ENCODE assay signal across 8 cellular contexts in the genomic region with DNA sequence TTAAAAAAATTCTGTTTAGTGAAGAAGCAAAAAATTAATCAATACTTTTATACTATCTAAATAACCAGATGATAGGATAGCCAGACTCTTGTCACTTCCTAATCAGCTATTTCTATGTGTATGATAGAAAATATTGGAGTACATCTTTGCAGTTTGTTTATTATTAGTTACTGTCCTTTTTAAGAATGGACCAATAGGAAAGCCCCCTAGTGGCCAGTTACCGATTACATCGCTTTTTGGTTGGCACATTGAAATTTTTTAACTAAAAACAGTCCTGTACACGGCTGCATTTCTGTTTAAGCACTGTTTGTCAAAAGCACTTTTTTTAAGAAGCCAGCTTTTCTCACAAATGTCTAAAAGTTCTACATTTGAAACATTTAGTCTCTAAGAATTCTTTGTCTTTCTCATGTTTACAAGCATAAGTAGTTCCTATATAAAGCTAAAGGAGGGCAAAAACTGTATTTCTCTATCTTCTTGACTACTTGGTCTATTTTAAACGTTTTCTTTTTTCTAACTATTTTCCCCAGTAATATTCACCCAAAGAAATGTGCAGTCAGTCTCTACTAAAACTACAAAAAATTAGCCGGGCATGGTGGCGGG.
DNase-seq lines count a peak whose midpoint lies in the region; ATAC-seq, FAIRE-seq and TF ChIP-seq lines count a peak whose summit lies in the region.

No MANE protein-coding gene starts in this region.

- H4K20me1 ChIP-seq in OCI-LY1 (ENCODE audit: insufficient read depth, low read length) (no peaks in the 10 kb centered on the region), H1 (replicated peaks in 1 of 2; ENCODE audit: control insufficient read depth in 1 of 2, insufficient read depth in 2 of 2, low read length in 2 of 2) (no peaks in the 10 kb centered on the region), osteoblast (ENCODE audit: insufficient read depth, low read length) (no peaks in the 10 kb centered on the region)

- peak; percentile 39 to 47 for TF ChIP-seq RAD21 in H1 (IDR thresholded peaks at IDR 0.05 in 1 of 2, conservative IDR thresholded peaks at IDR 0.05 in 1 of 2; ENCODE audit: low read depth in 2 of 2, low read length in 2 of 2)

- H2BK15ac ChIP-seq in H1 (ENCODE audit: low read length) = no peak overlapping the region

- no peaks in the 10 kb centered on the region for H3K79me2 ChIP-seq in OCI-LY1 (ENCODE audit: insufficient read depth, low read length)
- no peaks in the 10 kb centered on the region for H3K79me2 ChIP-seq in H1 (ENCODE audit: control insufficient read depth in 1 of 2, insufficient read depth in 2 of 2, low read length in 2 of 2)
- no peaks in the 10 kb centered on the region for H3K79me2 ChIP-seq in osteoblast (ENCODE audit: insufficient read depth, low read length)

- no peak for TF ChIP-seq EP300 in H1 (IDR thresholded peaks at IDR 0.05; ENCODE audit: borderline replicate concordance in 1 of 2, low read depth in 2 of 2, low read length in 2 of 2)

- no peaks in the 10 kb centered on the region for H3K9me2 ChIP-seq in OCI-LY1 (ENCODE audit: low read depth, low read length)

- no peaks in the 10 kb centered on the region for H3K9me3 Mint-ChIP-seq in activated T-cell treated with anti-CD3 and anti-CD28 coated beads, Interleukin-2, amount 50 U/mL, for 4 hours

- H3K4ac ChIP-seq in H1 (replicated peaks; ENCODE audit: insufficient read length, low read depth, low read length) = no peak overlapping the region

- peak; percentile 62 for TF ChIP-seq CTCF in AG04450 (IDR thresholded peaks at IDR 0.05; ENCODE audit: low read depth, low read length)
- TF ChIP-seq CTCF in GM12875 (IDR thresholded peaks at IDR 0.05; ENCODE audit: borderline replicate concordance, insufficient read depth, low read depth, low read length) = peak; percentile 57
- TF ChIP-seq CTCF in OCI-LY1 (IDR thresholded peaks at IDR 0.05; ENCODE audit: low read length) = peak; percentile 67
- peak in 2 of 3 experiments; percentile 31 to 64; a peak in 2 of 4 replicates for TF ChIP-seq CTCF in H1 (IDR thresholded peaks at IDR 0.05; ENCODE audit: control extremely low read depth in 1 of 3, insufficient read depth in 1 of 3, low read depth in 1 of 3, low read length in 3 of 3)
- TF ChIP-seq CTCF in osteoblast (IDR thresholded peaks at IDR 0.05; ENCODE audit: extremely low read depth, low read depth, low read length) = peak; percentile 82

- H3K9me3 ChIP-seq in AG04450 (ENCODE audit: control insufficient read depth, insufficient read depth, low read length) = no peaks in the 10 kb centered on the region
- H3K9me3 ChIP-seq in OCI-LY1 (ENCODE audit: low read length) = no peaks in the 10 kb centered on the region
- no peaks in the 10 kb centered on the region for H3K9me3 ChIP-seq in H1 (ENCODE audit: insufficient read depth in 2 of 2, low read depth in 1 of 2, low read length in 1 of 2)
- no peaks in the 10 kb centered on the region for H3K9me3 ChIP-seq in osteoblast (ENCODE audit: low read depth, low read length)

- H3K9ac ChIP-seq in OCI-LY1 (ENCODE audit: low read length) (no peak overlapping the region), H1 (replicated peaks in 1 of 4; ENCODE audit: extremely low read depth in 1 of 4, low read depth in 3 of 4, low read length in 3 of 4) (no peak overlapping the region)

- H4K5ac ChIP-seq in H1 (ENCODE audit: insufficient read length, low read depth, low read length) = no peak overlapping the region

- no peak overlapping the region for H2BK120ac ChIP-seq in H1 (replicated peaks; ENCODE audit: low read depth, low read length)

- H4K91ac ChIP-seq in H1 (replicated peaks; ENCODE audit: insufficient read length, low read length) = no peak overlapping the region

- H3F3A ChIP-seq in OCI-LY1 (ENCODE audit: insufficient read depth, low read length) = no peaks in the 10 kb centered on the region

- H3K4me1 Mint-ChIP-seq in activated T-cell treated with anti-CD3 and anti-CD28 coated beads, Interleukin-2, amount 50 U/mL, for 4 hours (ENCODE audit: low read depth) = no peaks in the 10 kb centered on the region

- no peak overlapping the region for H3K18ac ChIP-seq in H1 (ENCODE audit: extremely low read depth, low read length)

- no peak overlapping the region for H2BK5ac ChIP-seq in H1 (ENCODE audit: low read depth, low read length)

- H3K4me1 ChIP-seq in OCI-LY1 (ENCODE audit: insufficient read depth, low read length, severe bottlenecking) (no peaks in the 10 kb centered on the region), H1 (replicated peaks in 1 of 4; ENCODE audit: control insufficient read depth in 3 of 4, insufficient read depth in 4 of 4, low read length in 3 of 4) (peaks cover 0 to 3% (median 0%) of the 10 kb centered on the region in 4 experiments; a peak in 1 of 7 replicates), osteoblast (ENCODE audit: insufficient read depth, low read length) (peaks cover 7% of the 10 kb centered on the region)

- POLR2A ChIA-PET in AG04450 (lab: Yijun Ruan, JAX) = no interaction called here
- POLR2A ChIA-PET in H1 (lab: Charles Lee; ENCODE audit: partially characterized antibody) = no interaction called here

- H3K79me1 ChIP-seq in H1 (ENCODE audit: low read depth, low read length) = no peaks in the 10 kb centered on the region

- DNase-seq in AG04450 (ENCODE audit: low read depth, low spot score) (no peak), H1 (ENCODE audit: low read depth in 1 of 2, low spot score in 2 of 2) (peak in 1 of 2 experiments; percentile 50), osteoblast (ENCODE audit: insufficient read length, low spot score, missing footprints) (peak; percentile 81)
- no peak for DNase-seq in activated T-cell treated with anti-CD3 and anti-CD28 coated beads, Interleukin-2, amount 50 U/mL, for 4 hours

- no peak overlapping the region for H3K56ac ChIP-seq in H1 (replicated peaks; ENCODE audit: insufficient read length, low read depth, low read length)

- H3K4me2 ChIP-seq in OCI-LY1 (ENCODE audit: low read length) = no peak overlapping the region
- H3K4me2 ChIP-seq in H1 (ENCODE audit: insufficient read depth in 1 of 2, low read depth in 2 of 2, low read length in 2 of 2) = no peak overlapping the region
- H3K4me2 ChIP-seq in osteoblast (ENCODE audit: insufficient read depth, low read length) = no peak overlapping the region

- no peak overlapping the region for H3K4me3 ChIP-seq in AG04450 (ENCODE audit: low read depth, low read length)
- H3K4me3 ChIP-seq in GM12875 (ENCODE audit: low read depth, low read length) = no peak overlapping the region
- no peak overlapping the region for H3K4me3 ChIP-seq in OCI-LY1 (ENCODE audit: low read depth, low read length, poor library complexity, severe bottlenecking)
- H3K4me3 ChIP-seq in H1 (ENCODE audit: extremely low read depth in 1 of 4, insufficient read depth in 2 of 4, low read depth in 3 of 4, low read length in 4 of 4) = no peak overlapping the region
- no peak overlapping the region for H3K4me3 ChIP-seq in osteoblast (ENCODE audit: insufficient read depth, low read length)

- H2AK5ac ChIP-seq in H1 (ENCODE audit: low read depth, low read length) = no peak overlapping the region

- no peak overlapping the region for H3K14ac ChIP-seq in H1 (ENCODE audit: insufficient read length)

- H4K8ac ChIP-seq in H1 (ENCODE audit: extremely low read depth, insufficient read depth, low read length) = no peak overlapping the region

- no peak overlapping the region for H3K23ac ChIP-seq in H1 (ENCODE audit: insufficient read length)

- H2BK12ac ChIP-seq in H1 (ENCODE audit: low read depth, low read length) = no peak overlapping the region

- CTCF ChIA-PET in AG04450 (lab: Charles Lee) = interaction anchor here (0.6 to 1.6 kb wide), 16 partner anchors 8 to 687 kb away, joined by 3 to 12 read pairs (median 3); no protein-coding TSS in a partner anchor
- CTCF ChIA-PET in H1 (lab: Charles Lee; ENCODE audit: partially characterized antibody) = interaction anchor here (0.6 to 2.2 kb wide), 27 partner anchors 9 to 335 kb away, joined by 3 to 14 read pairs (median 4); no protein-coding TSS in a partner anchor

- no peak overlapping the region for H3K4me3 Mint-ChIP-seq in activated T-cell treated with anti-CD3 and anti-CD28 coated beads, Interleukin-2, amount 50 U/mL, for 4 hours

- no peak for FAIRE-seq in H1 (lab: Jason Lieb, UNC)

- H3K27me3 Mint-ChIP-seq in activated T-cell treated with anti-CD3 and anti-CD28 coated beads, Interleukin-2, amount 50 U/mL, for 4 hours (ENCODE audit: low read depth) = no peaks in the 10 kb centered on the region

- no peaks in the 10 kb centered on the region for H3K23me2 ChIP-seq in H1 (ENCODE audit: low read depth, low read length)

- H3K36me3 ChIP-seq in OCI-LY1 (ENCODE audit: insufficient read depth, low read length) = no peaks in the 10 kb centered on the region
- no peaks in the 10 kb centered on the region for H3K36me3 ChIP-seq in H1 (ENCODE audit: control insufficient read depth in 2 of 4, insufficient read depth in 4 of 4, low read length in 3 of 4)
- no peaks in the 10 kb centered on the region for H3K36me3 ChIP-seq in osteoblast (ENCODE audit: insufficient read depth, low read length)

- WGBS in H1 (ENCODE audit: extremely low coverage in 1 of 2, insufficient coverage in 1 of 2, insufficient read length in 1 of 2, insufficient replicate concordance in 2 of 2, low coverage in 1 of 2, low lambda C conversion rate in 2 of 2, missing lambda C conversion rate in 1 of 2), 2 experiments = 53% methylated on average over 6 of the region's 6 CpGs; no CpG with 5 or more reads in 1 of the 2 experiments

- H2AFZ ChIP-seq in OCI-LY1 (ENCODE audit: low read length) (no peak overlapping the region), H1 (ENCODE audit: low read length) (no peak overlapping the region), osteoblast (ENCODE audit: low read length) (peak overlapping the region; percentile 31)

- TF ChIP-seq POLR2A in H1 (IDR thresholded peaks at IDR 0.05; ENCODE audit: control extremely low read depth in 1 of 2, low read depth in 2 of 2, low read length in 2 of 2) = no peak

- H3K27ac ChIP-seq in AG04450 (ENCODE audit: low read depth, low read length) (no peak overlapping the region), OCI-LY1 (ENCODE audit: low read depth, low read length, poor library complexity, severe bottlenecking) (no peak overlapping the region), H1 (ENCODE audit: low read depth, low read length) (no peak overlapping the region), osteoblast (ENCODE audit: low read depth, low read length) (no peak overlapping the region)

- H3K36me3 Mint-ChIP-seq in activated T-cell treated with anti-CD3 and anti-CD28 coated beads, Interleukin-2, amount 50 U/mL, for 4 hours (ENCODE audit: insufficient read depth) = no peaks in the 10 kb centered on the region

- ATAC-seq in activated T-cell treated with anti-CD3 and anti-CD28 coated beads, Interleukin-2, amount 50 U/mL, for 4 hours = no peak
- ATAC-seq in HG02973 (IDR thresholded peaks at IDR 0.05; ENCODE audit: unreplicated experiment) = no peak
- no peak for ATAC-seq in GM21529 (IDR thresholded peaks at IDR 0.05; ENCODE audit: unreplicated experiment)

- no peak overlapping the region for H2BK20ac ChIP-seq in H1 (ENCODE audit: low read length)

- H3K27me3 ChIP-seq in AG04450 (ENCODE audit: control insufficient read depth, insufficient read depth, low read length) (no peaks in the 10 kb centered on the region), OCI-LY1 (ENCODE audit: insufficient read depth, low read length) (no peaks in the 10 kb centered on the region), H1 (replicated peaks in 1 of 4; ENCODE audit: control insufficient read depth in 3 of 4, extremely low read depth in 1 of 4, insufficient read depth in 3 of 4, low read length in 3 of 4) (no peaks in the 10 kb centered on the region), osteoblast (ENCODE audit: insufficient read depth, low read length) (no peaks in the 10 kb centered on the region)
